Comparison of ENCODE assay signal across 12 cellular contexts in the genomic region with DNA sequence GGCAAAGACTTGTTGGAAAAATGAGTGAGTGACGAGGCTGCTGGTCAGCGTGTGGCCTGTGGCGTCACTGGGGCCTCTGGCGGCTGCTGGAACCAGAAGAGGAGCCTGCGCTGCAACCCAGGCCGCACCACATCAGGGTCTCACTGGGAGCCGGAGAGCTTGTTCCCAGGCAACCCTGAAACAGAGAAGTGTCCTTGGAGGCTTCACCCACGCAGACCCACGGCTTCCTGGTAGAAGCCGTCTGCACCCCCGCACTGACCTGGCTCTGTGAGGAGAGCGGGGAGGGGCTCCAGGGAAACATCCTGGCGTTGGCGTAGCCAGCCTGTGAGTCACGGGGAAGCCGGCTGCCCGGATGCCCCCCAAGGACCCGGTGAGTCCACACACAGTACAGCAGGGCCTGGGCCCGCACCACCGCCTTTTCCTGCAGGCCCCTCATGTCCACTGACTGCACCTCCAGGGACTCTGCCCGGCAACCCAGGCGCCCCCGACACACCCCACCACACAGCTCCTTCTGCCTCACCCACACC. TPM values are rescaled to one million over a fixed set of nuclear protein-coding genes. Genes with fewer than 3 reads are reported as not detected.
A peak's percentile ranks its signal among the peaks of the same experiment; 100 is the strongest.
DNase-seq lines count a peak whose midpoint lies in the region; ATAC-seq and TF ChIP-seq lines count a peak whose summit lies in the region.
"Had no signal": no experiment of that assay in that cellular context is flagged by ENCODE, and none has a peak within 500 bp of the region (broad histone marks: within the 10 kb centered on the region; RNA-seq: fewer than 3 reads in every experiment).

No MANE protein-coding gene starts in this region.

- TF ChIP-seq CTCF in GM10266 (IDR thresholded peaks at IDR 0.05; ENCODE audit: control insufficient read depth, insufficient read depth, low read depth, missing control alignments) = no peak

- peak; percentile 85 for DNase-seq in EH (ENCODE audit: low read depth)
- DNase-seq in astrocyte of the hippocampus (ENCODE audit: low read depth, low spot score) = peak; percentile 89
- peak; percentile 89 for DNase-seq in cardiac septum (ENCODE audit: low spot score)
- peak; percentile 95 for DNase-seq in skeletal muscle cell (ENCODE audit: low read depth)
- no peak for DNase-seq in NCI-H69 (lab: John Stamatoyannopoulos, UW)
- no peak for DNase-seq in GM10266 (ENCODE audit: extremely low spot score)
- DNase-seq in COLO829 (ENCODE audit: low spot score) = no peak
- DNase-seq: hippocampal formation, nephron progenitor cell, Peyer's patch had no signal

- intact Hi-C loops in cardiac septum (cut with DNase I) = loop anchor here (5.0 kb wide), 1 partner anchor 67 kb away; no protein-coding TSS in a partner anchor

- H3K4me3 ChIP-seq in skeletal muscle cell (ENCODE audit: low read depth, low read length) = no peak overlapping the region
- H3K4me3 ChIP-seq: GM12878, Peyer's patch had no signal

- ATAC-seq in HG03175 (IDR thresholded peaks at IDR 0.05; ENCODE audit: unreplicated experiment) = no peak
- ATAC-seq: GM12878 had no signal

RNA-seq across cellular contexts. Expression of a gene that starts 57.4 kb away (rescaled TPM):
- 140 TPM for total RNA-seq in cardiac septum

RNA-seq across cellular contexts. Expression of a gene that starts 59.0 kb away (rescaled TPM):
- 157 TPM for total RNA-seq in cardiac septum

Comparison
In these comparisons a context has a peak if more than half of its experiments do, and no peak if none do; other contexts are left out.
1. DNase-seq: peak in EH (single experiment), astrocyte of the hippocampus (single experiment), cardiac septum (single experiment) and skeletal muscle cell (single experiment); none in NCI-H69 (single experiment), GM10266 (single experiment) and COLO829 (single experiment).